Comparison of ENCODE assay signal across 1 cellular context in genomic region chr3:25783661-25784512, GRCh38.
TF ChIP-seq lines count a peak whose summit lies in the region.

No MANE protein-coding gene starts in this region.

TF ChIP-seq in K562, 482 proteins besides CTCF, POLR2A, EP300 and RAD21 (continued from another document):
- TF ChIP-seq MGA (IDR thresholded peaks at IDR 0.05) (peak; percentile 97), CEBPG (CRISPR knock-in tag; IDR thresholded peaks at IDR 0.05) (peak; percentile 94), CEBPG (tag; conservative IDR thresholded peaks at IDR 0.05 in 1 of 2, IDR thresholded peaks at IDR 0.05 in 1 of 2) (peak; percentile 96 to 100), RBM34 (IDR thresholded peaks at IDR 0.05; ENCODE audit: borderline replicate concordance, insufficient read depth, low read length) (no peak), PHF8 (IDR thresholded peaks at IDR 0.05; ENCODE audit: borderline replicate concordance, low read length) (peak; percentile 61), SMARCC2 (IDR thresholded peaks at IDR 0.05; ENCODE audit: low read depth) (peak; percentile 43; the same call in 1 of the 2 replicates), FOXA3 (CRISPR knock-in tag; conservative IDR thresholded peaks at IDR 0.05 in 1 of 2, IDR thresholded peaks at IDR 0.05 in 1 of 2) (peak in 1 of 2 experiments; percentile 24; a peak in 1 of 4 replicates), E2F5 (CRISPR knock-in tag; IDR thresholded peaks at IDR 0.05) (peak; percentile 25; the same call in 1 of the 2 replicates), KAT7 (CRISPR knock-in tag; IDR thresholded peaks at IDR 0.05; ENCODE audit: borderline replicate concordance) (0 out of 2 replicates have a peak, but pooled peaks have one; percentile 59), ZNF76 (CRISPR knock-in tag; IDR thresholded peaks at IDR 0.05; ENCODE audit: borderline replicate concordance) (no peak), TAF15 (IDR thresholded peaks at IDR 0.05; ENCODE audit: low read depth, low read length) (no peak), KAT2B (IDR thresholded peaks at IDR 0.05; ENCODE audit: low read depth, low read length) (no peak), EP400 (IDR thresholded peaks at IDR 0.05) (peak; percentile 62), LARP7 (IDR thresholded peaks at IDR 0.05) (0 out of 2 replicates have a peak, but pooled peaks have one; percentile 36), SREBF2 (CRISPR knock-in tag; IDR thresholded peaks at IDR 0.05) (no peak), ATF1 (CRISPR knock-in tag; IDR thresholded peaks at IDR 0.05) (no peak), ATF1 (tag; IDR thresholded peaks at IDR 0.05) (0 out of 2 replicates have a peak, but pooled peaks have one; percentile 9), TCF3 (CRISPR knock-in tag; IDR thresholded peaks at IDR 0.05) (no peak), DACH1 (IDR thresholded peaks at IDR 0.05; ENCODE audit: partially characterized antibody) (peak; percentile 64), ZSCAN29 (IDR thresholded peaks at IDR 0.05) (peak; percentile 81), CBX3 (IDR thresholded peaks at IDR 0.05; ENCODE audit: borderline replicate concordance in 1 of 2, low read length in 2 of 2) (peak in 1 of 2 experiments; percentile 76; a peak in 2 of 3 replicates), ZNF324 (CRISPR knock-in tag; IDR thresholded peaks at IDR 0.05) (no peak), NBN (IDR thresholded peaks at IDR 0.05; ENCODE audit: low read depth) (0 out of 2 replicates have a peak, but pooled peaks have one; percentile 67), EGR1 (conservative IDR thresholded peaks at IDR 0.05) (peak; percentile 74), SIN3B (IDR thresholded peaks at IDR 0.05; ENCODE audit: low read depth) (no peak), E2F1 (CRISPR knock-in tag; IDR thresholded peaks at IDR 0.05) (peak; percentile 47; the same call in 1 of the 2 replicates), MEF2D (tag; conservative IDR thresholded peaks at IDR 0.05; ENCODE audit: low read depth) (peak; percentile 9; the same call in 1 of the 2 replicates), DDX20 (tag; IDR thresholded peaks at IDR 0.05; ENCODE audit: low read depth) (no peak), KLF10 (CRISPR knock-in tag; IDR thresholded peaks at IDR 0.05) (no peak), NCOA1 (IDR thresholded peaks at IDR 0.05; ENCODE audit: low read depth) (no peak), ESRRB (CRISPR knock-in tag; IDR thresholded peaks at IDR 0.05; ENCODE audit: borderline replicate concordance) (0 out of 2 replicates have a peak, but pooled peaks have one; percentile 16), NR3C1 (CRISPR knock-in tag; IDR thresholded peaks at IDR 0.05) (no peak), SRSF3 (IDR thresholded peaks at IDR 0.05; ENCODE audit: insufficient read depth, low read length) (no peak)
- TF ChIP-seq, protein P1, sequence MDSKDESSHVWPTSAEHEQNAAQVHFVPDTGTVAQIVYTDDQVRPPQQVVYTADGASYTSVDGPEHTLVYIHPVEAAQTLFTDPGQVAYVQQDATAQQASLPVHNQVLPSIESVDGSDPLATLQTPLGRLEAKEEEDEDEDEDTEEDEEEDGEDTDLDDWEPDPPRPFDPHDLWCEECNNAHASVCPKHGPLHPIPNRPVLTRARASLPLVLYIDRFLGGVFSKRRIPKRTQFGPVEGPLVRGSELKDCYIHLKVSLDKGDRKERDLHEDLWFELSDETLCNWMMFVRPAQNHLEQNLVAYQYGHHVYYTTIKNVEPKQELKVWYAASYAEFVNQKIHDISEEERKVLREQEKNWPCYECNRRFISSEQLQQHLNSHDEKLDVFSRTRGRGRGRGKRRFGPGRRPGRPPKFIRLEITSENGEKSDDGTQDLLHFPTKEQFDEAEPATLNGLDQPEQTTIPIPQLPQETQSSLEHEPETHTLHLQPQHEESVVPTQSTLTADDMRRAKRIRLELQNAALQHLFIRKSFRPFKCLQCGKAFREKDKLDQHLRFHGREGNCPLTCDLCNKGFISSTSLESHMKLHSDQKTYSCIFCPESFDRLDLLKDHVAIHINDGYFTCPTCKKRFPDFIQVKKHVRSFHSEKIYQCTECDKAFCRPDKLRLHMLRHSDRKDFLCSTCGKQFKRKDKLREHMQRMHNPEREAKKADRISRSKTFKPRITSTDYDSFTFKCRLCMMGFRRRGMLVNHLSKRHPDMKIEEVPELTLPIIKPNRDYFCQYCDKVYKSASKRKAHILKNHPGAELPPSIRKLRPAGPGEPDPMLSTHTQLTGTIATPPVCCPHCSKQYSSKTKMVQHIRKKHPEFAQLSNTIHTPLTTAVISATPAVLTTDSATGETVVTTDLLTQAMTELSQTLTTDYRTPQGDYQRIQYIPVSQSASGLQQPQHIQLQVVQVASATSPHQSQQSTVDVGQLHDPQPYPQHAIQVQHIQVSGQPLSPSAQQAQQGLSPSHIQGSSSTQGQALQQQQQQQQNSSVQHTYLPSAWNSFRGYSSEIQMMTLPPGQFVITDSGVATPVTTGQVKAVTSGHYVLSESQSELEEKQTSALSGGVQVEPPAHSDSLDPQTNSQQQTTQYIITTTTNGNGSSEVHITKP (IDR thresholded peaks at IDR 0.05; ENCODE audit: partially characterized antibody): peak; percentile 79
- TF ChIP-seq, protein P2, sequence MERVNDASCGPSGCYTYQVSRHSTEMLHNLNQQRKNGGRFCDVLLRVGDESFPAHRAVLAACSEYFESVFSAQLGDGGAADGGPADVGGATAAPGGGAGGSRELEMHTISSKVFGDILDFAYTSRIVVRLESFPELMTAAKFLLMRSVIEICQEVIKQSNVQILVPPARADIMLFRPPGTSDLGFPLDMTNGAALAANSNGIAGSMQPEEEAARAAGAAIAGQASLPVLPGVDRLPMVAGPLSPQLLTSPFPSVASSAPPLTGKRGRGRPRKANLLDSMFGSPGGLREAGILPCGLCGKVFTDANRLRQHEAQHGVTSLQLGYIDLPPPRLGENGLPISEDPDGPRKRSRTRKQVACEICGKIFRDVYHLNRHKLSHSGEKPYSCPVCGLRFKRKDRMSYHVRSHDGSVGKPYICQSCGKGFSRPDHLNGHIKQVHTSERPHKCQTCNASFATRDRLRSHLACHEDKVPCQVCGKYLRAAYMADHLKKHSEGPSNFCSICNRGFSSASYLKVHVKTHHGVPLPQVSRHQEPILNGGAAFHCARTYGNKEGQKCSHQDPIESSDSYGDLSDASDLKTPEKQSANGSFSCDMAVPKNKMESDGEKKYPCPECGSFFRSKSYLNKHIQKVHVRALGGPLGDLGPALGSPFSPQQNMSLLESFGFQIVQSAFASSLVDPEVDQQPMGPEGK (CRISPR knock-in tag; IDR thresholded peaks at IDR 0.05; ENCODE audit: borderline replicate concordance): no peak
- TF ChIP-seq, protein P3, sequence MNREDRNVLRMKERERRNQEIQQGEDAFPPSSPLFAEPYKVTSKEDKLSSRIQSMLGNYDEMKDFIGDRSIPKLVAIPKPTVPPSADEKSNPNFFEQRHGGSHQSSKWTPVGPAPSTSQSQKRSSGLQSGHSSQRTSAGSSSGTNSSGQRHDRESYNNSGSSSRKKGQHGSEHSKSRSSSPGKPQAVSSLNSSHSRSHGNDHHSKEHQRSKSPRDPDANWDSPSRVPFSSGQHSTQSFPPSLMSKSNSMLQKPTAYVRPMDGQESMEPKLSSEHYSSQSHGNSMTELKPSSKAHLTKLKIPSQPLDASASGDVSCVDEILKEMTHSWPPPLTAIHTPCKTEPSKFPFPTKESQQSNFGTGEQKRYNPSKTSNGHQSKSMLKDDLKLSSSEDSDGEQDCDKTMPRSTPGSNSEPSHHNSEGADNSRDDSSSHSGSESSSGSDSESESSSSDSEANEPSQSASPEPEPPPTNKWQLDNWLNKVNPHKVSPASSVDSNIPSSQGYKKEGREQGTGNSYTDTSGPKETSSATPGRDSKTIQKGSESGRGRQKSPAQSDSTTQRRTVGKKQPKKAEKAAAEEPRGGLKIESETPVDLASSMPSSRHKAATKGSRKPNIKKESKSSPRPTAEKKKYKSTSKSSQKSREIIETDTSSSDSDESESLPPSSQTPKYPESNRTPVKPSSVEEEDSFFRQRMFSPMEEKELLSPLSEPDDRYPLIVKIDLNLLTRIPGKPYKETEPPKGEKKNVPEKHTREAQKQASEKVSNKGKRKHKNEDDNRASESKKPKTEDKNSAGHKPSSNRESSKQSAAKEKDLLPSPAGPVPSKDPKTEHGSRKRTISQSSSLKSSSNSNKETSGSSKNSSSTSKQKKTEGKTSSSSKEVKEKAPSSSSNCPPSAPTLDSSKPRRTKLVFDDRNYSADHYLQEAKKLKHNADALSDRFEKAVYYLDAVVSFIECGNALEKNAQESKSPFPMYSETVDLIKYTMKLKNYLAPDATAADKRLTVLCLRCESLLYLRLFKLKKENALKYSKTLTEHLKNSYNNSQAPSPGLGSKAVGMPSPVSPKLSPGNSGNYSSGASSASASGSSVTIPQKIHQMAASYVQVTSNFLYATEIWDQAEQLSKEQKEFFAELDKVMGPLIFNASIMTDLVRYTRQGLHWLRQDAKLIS (CRISPR knock-in tag; IDR thresholded peaks at IDR 0.05): peak; percentile 13; the same call in 1 of the 2 replicates
